36 cellular contexts compared by ENCODE assay signal in genomic region chr3:21892104-21892503, GRCh38.
"Had no signal": no experiment of that assay in that cellular context is flagged by ENCODE, and none has a peak within 500 bp of the region (broad histone marks: within the 10 kb centered on the region; RNA-seq: fewer than 3 reads in every experiment).

No MANE protein-coding gene starts in this region.

- DNase-seq: Karpas-422, Kasumi-1, MG63, MM.1S, MV-4-11, NCI-H1048, NCI-H1092, NCI-H1092 treated with DMSO at 0.1 percent for 48 hours, NCI-H1105, NCI-H1105 treated with DMSO at 0.1 percent for 48 hours, NCI-H1417, NCI-H1417 treated with DMSO at 0.1 percent for 48 hours, NCI-H1436, NCI-H1436 treated with DMSO at 0.1 percent for 48 hours, NCI-H146, NCI-H1694, NCI-H1694 treated with DMSO at 0.1 percent for 48 hours, NCI-H187, NCI-H187 treated with DMSO at 0.1 percent for 48 hours, NCI-H1930, NCI-H2029, NCI-H2029 treated with DMSO at 0.1 percent for 48 hours, NCI-H2081, NCI-H2081 treated with DMSO at 0.1 percent for 48 hours, NCI-H2107, NCI-H2171, NCI-H2171 treated with DMSO at 0.1 percent for 48 hours, NCI-H2227 treated with DMSO at 0.1 percent for 48 hours, NCI-H226, NCI-H345, NCI-H446, NCI-H446 treated with DMSO at 0.1 percent for 48 hours, NCI-H510A, NCI-H510A treated with DMSO at 0.1 percent for 48 hours, NCI-H524, NCI-H524 treated with DMSO at 0.1 percent for 48 hours had no signal

- H3K27me3 ChIP-seq: MG63 had no signal

- H3K4me3 ChIP-seq: MG63 had no signal

- H3K9me3 ChIP-seq: MG63 had no signal

- H3K36me3 ChIP-seq: MG63 had no signal
